28 cellular contexts compared by ENCODE assay signal in genomic region chr9:94807556-94807955, GRCh38.
A peak's percentile ranks its signal among the peaks of the same experiment; 100 is the strongest.
DNase-seq lines count a peak whose midpoint lies in the region; ATAC-seq and TF ChIP-seq lines count a peak whose summit lies in the region.
"Had no signal": no experiment of that assay in that cellular context is flagged by ENCODE, and none has a peak within 500 bp of the region (broad histone marks: within the 10 kb centered on the region; RNA-seq: fewer than 3 reads in every experiment).

No MANE protein-coding gene starts in this region.

- ATAC-seq in Right ventricle myocardium superior (ENCODE audit: poor library complexity) (no peak), left lobe of liver (peak; percentile 12), HG03469 (IDR thresholded peaks at IDR 0.05; ENCODE audit: unreplicated experiment) (no peak), GM19452 (IDR thresholded peaks at IDR 0.05; ENCODE audit: unreplicated experiment) (no peak)
- ATAC-seq: CD8-positive, alpha-beta T cell; effector memory CD8-positive, alpha-beta T cell; left lung; natural killer cell treated with Interleukin-12 subunit alpha and Interleukin-12 subunit beta and Interleukin-15 and Interleukin-18, amount 100 ng/mL, for 72 hours had no signal

- DNase-seq in left ventricle myocardium inferior (no peak), Right ventricle myocardium superior (no peak), left lobe of liver (ENCODE audit: low spot score) (no peak), renal cortical epithelial cell (ENCODE audit: low read depth) (peak; percentile 78)
- no peak for DNase-seq in stimulated activated CD8-positive, alpha-beta memory T cell treated with anti-CD3 and anti-CD28 coated beads, Interleukin-4, amount 100 ng/mL, for 48 hours
- no peak for DNase-seq in activated CD4-positive, alpha-beta T cell treated with anti-CD3 and anti-CD28 coated beads, Interleukin-2, amount 50 U/mL, for 48 hours
- DNase-seq: activated CD4-positive, alpha-beta T cell treated with anti-CD3 and anti-CD28 coated beads, Interleukin-2, amount 50 U/mL, for 4 hours; activated CD4-positive, CD25-positive, alpha-beta regulatory T cell; activated naive CD4-positive, alpha-beta T cell treated with Interleukin-2 at 50 U/mL for 16 hours; adrenal gland; CD8-positive, alpha-beta T cell; colonic mucosa; DMS 273 treated with DMSO at 0.1 percent for 48 hours; effector memory CD8-positive, alpha-beta T cell; EL; left lung; NCI-H1105; NCI-H1930; NCI-H526 treated with DMSO at 0.1 percent for 48 hours; SJCRH30; stimulated activated CD4-positive, alpha-beta T cell treated with anti-CD3 and anti-CD28 coated beads, Interleukin-12 subunit alpha, Interleukin-12 subunit beta, amount 100 ng/mL, for 4 hours; stimulated activated CD4-positive, alpha-beta T cell treated with anti-CD3 and anti-CD28 coated beads, Interleukin-4, amount 100 ng/mL, for 4 hours; stimulated activated naive B cell treated with anti-CD40 and anti-IgM and Interleukin-4, amounts not matched to agents 10 μg/mL and 1 μg/mL and 100 μg/mL, for 72 hours; T-helper 1 cell had no signal

- H3K36me3 ChIP-seq in left ventricle myocardium inferior = peaks cover 7% of the 10 kb centered on the region
- H3K36me3 ChIP-seq: adrenal gland, colonic mucosa, left lung, SJCRH30 had no signal

- H3K9me3 ChIP-seq in left ventricle myocardium inferior (replicated peaks) = no peaks in the 10 kb centered on the region
- H3K9me3 ChIP-seq: adrenal gland, colonic mucosa, esophagus muscularis mucosa, left lung, SJCRH30 had no signal

- no peak overlapping the region for H3K4me3 ChIP-seq in left ventricle myocardium inferior
- H3K4me3 ChIP-seq: adrenal gland, colonic mucosa, esophagus muscularis mucosa, left lung, SJCRH30 had no signal

- H3K27ac ChIP-seq in left ventricle myocardium inferior (replicated peaks) = peak overlapping the region; percentile 51
- H3K27ac ChIP-seq: adrenal gland, colonic mucosa, SJCRH30 had no signal

- no peak for TF ChIP-seq CTCF in left ventricle myocardium inferior (IDR thresholded peaks at IDR 0.05; ENCODE audit: borderline replicate concordance)

- intact Hi-C loops in left ventricle myocardium inferior (cut with micrococcal nuclease) (no loop called here), Right ventricle myocardium superior (cut with DNase I) (no loop called here)

- no peaks in the 10 kb centered on the region for H3K27me3 ChIP-seq in left ventricle myocardium inferior (ENCODE audit: low read depth)
- H3K27me3 ChIP-seq: adrenal gland, colonic mucosa, esophagus muscularis mucosa, left lung, SJCRH30 had no signal

- peaks cover 73% of the 10 kb centered on the region for H3K4me1 ChIP-seq in left ventricle myocardium inferior
